In the genomic region with DNA sequence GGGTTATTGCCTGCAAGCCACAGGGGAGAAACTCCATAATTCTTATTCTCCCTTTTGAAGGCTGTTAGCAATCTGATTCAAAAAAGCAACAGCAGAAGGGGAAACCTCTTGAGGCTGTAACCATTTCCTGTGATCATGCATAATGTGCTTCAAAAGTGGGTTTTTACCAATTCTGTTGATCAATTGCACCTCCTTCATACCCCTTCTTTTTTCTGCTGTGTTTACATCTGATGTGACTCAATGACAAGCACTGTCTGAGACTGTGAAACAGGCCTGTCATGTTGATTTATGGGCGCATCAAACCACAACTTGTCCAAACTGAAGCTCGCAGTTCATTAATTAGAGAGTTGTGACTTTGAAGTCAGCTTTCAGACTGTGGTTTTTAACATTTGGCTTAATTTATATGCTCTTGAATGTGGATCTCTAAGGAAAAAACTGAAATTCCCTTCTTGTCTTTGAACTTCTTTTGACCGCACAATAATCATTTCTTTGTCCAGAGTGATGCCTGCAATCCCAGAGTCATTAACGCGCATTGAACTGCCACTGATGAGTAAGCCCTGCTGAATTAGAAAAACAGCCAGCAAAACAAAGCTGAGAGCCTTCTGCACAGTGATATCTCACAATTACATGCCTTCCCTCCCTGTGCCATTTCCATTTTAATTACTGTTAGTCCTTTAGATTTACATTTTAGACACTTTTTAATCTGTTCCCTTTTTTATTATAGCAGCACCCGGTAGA, we compare ENCODE assay signal across 1 cellular context.
TF ChIP-seq lines count a peak whose summit lies in the region.

No MANE protein-coding gene starts in this region.

TF ChIP-seq in HEK293, 187 proteins besides CTCF, POLR2A, EP300 and RAD21 (continued from another document and continues in another):
- TF ChIP-seq TSHZ1 (tag by site-specific recombination; IDR thresholded peaks at IDR 0.05; ENCODE audit: borderline replicate concordance) (peak; percentile 50; the same call in 1 of the 2 replicates), GFI1B (tag by site-specific recombination; IDR thresholded peaks at IDR 0.05) (peak; percentile 30; the same call in 1 of the 2 replicates), KLF1 (tag by site-specific recombination; IDR thresholded peaks at IDR 0.05) (no peak), ZNF16 (tag by site-specific recombination; IDR thresholded peaks at IDR 0.05; ENCODE audit: low read depth) (no peak), ZNF221 (tag by site-specific recombination; IDR thresholded peaks at IDR 0.05; ENCODE audit: borderline replicate concordance) (no peak), ZBTB8A (tag by site-specific recombination; IDR thresholded peaks at IDR 0.05) (no peak), ZBTB21 (tag by site-specific recombination; IDR thresholded peaks at IDR 0.05) (no peak), ZFP41 (tag by site-specific recombination; IDR thresholded peaks at IDR 0.05; ENCODE audit: borderline replicate concordance) (no peak), ZNF624 (tag by site-specific recombination; IDR thresholded peaks at IDR 0.05) (no peak), ZNF571 (tag by site-specific recombination; IDR thresholded peaks at IDR 0.05) (no peak), ZFP37 (tag by site-specific recombination; IDR thresholded peaks at IDR 0.05) (no peak), ZNF274 (IDR thresholded peaks at IDR 0.05; ENCODE audit: low read length) (no peak), ZNF274 (tag by site-specific recombination; IDR thresholded peaks at IDR 0.05; ENCODE audit: borderline replicate concordance) (no peak), GLI4 (tag by site-specific recombination; IDR thresholded peaks at IDR 0.05) (no peak), ZNF660 (tag by site-specific recombination; IDR thresholded peaks at IDR 0.05) (no peak), ZNF302 (tag by site-specific recombination; IDR thresholded peaks at IDR 0.05; ENCODE audit: low read depth) (no peak), ZNF580 (tag by site-specific recombination; IDR thresholded peaks at IDR 0.05) (no peak), ZNF239 (tag by site-specific recombination; IDR thresholded peaks at IDR 0.05) (no peak), ZNF37A (tag by site-specific recombination; IDR thresholded peaks at IDR 0.05) (no peak), ZNF112 (tag by site-specific recombination; IDR thresholded peaks at IDR 0.05) (no peak), ZNF514 (tag by site-specific recombination; IDR thresholded peaks at IDR 0.05) (no peak), ZNF623 (tag by site-specific recombination; IDR thresholded peaks at IDR 0.05) (no peak), ZNF76 (tag by site-specific recombination; IDR thresholded peaks at IDR 0.05; ENCODE audit: borderline replicate concordance, low read depth) (no peak), BCL11A (tag by site-specific recombination; IDR thresholded peaks at IDR 0.05; ENCODE audit: low read depth) (peak; percentile 56), EGR2 (tag by site-specific recombination; IDR thresholded peaks at IDR 0.05; ENCODE audit: low read depth) (no peak), ZNF626 (tag by site-specific recombination; IDR thresholded peaks at IDR 0.05) (no peak), ZNF184 (tag by site-specific recombination; IDR thresholded peaks at IDR 0.05) (no peak), ZFP3 (tag by site-specific recombination; IDR thresholded peaks at IDR 0.05; ENCODE audit: low read depth) (no peak), GLI2 (tag by site-specific recombination; IDR thresholded peaks at IDR 0.05; ENCODE audit: borderline replicate concordance, low read depth) (no peak), ZNF548 (tag by site-specific recombination; IDR thresholded peaks at IDR 0.05) (no peak), ZNF292 (tag by site-specific recombination; IDR thresholded peaks at IDR 0.05; ENCODE audit: borderline replicate concordance, low read depth) (no peak), SP2 (tag by site-specific recombination; IDR thresholded peaks at IDR 0.05) (0 out of 2 replicates have a peak, but pooled peaks have one; percentile 11), ZNF416 (tag by site-specific recombination; IDR thresholded peaks at IDR 0.05) (no peak), ZNF114 (tag by site-specific recombination; IDR thresholded peaks at IDR 0.05) (no peak), ZNF335 (tag by site-specific recombination; conservative IDR thresholded peaks at IDR 0.05) (0 out of 2 replicates have a peak, but pooled peaks have one; percentile 28), ZXDB (tag by site-specific recombination; IDR thresholded peaks at IDR 0.05) (no peak), ZFHX2 (tag by site-specific recombination; conservative IDR thresholded peaks at IDR 0.05) (no peak), ZNF2 (tag by site-specific recombination; IDR thresholded peaks at IDR 0.05) (peak; percentile 36; the same call in 1 of the 2 replicates)
- TF ChIP-seq, protein P1, sequence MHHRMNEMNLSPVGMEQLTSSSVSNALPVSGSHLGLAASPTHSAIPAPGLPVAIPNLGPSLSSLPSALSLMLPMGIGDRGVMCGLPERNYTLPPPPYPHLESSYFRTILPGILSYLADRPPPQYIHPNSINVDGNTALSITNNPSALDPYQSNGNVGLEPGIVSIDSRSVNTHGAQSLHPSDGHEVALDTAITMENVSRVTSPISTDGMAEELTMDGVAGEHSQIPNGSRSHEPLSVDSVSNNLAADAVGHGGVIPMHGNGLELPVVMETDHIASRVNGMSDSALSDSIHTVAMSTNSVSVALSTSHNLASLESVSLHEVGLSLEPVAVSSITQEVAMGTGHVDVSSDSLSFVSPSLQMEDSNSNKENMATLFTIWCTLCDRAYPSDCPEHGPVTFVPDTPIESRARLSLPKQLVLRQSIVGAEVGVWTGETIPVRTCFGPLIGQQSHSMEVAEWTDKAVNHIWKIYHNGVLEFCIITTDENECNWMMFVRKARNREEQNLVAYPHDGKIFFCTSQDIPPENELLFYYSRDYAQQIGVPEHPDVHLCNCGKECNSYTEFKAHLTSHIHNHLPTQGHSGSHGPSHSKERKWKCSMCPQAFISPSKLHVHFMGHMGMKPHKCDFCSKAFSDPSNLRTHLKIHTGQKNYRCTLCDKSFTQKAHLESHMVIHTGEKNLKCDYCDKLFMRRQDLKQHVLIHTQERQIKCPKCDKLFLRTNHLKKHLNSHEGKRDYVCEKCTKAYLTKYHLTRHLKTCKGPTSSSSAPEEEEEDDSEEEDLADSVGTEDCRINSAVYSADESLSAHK (tag by site-specific recombination; IDR thresholded peaks at IDR 0.05): no peak
- TF ChIP-seq, protein P2, sequence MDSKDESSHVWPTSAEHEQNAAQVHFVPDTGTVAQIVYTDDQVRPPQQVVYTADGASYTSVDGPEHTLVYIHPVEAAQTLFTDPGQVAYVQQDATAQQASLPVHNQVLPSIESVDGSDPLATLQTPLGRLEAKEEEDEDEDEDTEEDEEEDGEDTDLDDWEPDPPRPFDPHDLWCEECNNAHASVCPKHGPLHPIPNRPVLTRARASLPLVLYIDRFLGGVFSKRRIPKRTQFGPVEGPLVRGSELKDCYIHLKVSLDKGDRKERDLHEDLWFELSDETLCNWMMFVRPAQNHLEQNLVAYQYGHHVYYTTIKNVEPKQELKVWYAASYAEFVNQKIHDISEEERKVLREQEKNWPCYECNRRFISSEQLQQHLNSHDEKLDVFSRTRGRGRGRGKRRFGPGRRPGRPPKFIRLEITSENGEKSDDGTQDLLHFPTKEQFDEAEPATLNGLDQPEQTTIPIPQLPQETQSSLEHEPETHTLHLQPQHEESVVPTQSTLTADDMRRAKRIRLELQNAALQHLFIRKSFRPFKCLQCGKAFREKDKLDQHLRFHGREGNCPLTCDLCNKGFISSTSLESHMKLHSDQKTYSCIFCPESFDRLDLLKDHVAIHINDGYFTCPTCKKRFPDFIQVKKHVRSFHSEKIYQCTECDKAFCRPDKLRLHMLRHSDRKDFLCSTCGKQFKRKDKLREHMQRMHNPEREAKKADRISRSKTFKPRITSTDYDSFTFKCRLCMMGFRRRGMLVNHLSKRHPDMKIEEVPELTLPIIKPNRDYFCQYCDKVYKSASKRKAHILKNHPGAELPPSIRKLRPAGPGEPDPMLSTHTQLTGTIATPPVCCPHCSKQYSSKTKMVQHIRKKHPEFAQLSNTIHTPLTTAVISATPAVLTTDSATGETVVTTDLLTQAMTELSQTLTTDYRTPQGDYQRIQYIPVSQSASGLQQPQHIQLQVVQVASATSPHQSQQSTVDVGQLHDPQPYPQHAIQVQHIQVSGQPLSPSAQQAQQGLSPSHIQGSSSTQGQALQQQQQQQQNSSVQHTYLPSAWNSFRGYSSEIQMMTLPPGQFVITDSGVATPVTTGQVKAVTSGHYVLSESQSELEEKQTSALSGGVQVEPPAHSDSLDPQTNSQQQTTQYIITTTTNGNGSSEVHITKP (tag by site-specific recombination; IDR thresholded peaks at IDR 0.05): no peak
- TF ChIP-seq, protein P3, sequence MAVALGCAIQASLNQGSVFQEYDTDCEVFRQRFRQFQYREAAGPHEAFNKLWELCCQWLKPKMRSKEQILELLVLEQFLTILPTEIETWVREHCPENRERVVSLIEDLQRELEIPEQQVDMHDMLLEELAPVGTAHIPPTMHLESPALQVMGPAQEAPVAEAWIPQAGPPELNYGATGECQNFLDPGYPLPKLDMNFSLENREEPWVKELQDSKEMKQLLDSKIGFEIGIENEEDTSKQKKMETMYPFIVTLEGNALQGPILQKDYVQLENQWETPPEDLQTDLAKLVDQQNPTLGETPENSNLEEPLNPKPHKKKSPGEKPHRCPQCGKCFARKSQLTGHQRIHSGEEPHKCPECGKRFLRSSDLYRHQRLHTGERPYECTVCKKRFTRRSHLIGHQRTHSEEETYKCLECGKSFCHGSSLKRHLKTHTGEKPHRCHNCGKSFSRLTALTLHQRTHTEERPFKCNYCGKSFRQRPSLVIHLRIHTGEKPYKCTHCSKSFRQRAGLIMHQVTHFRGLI (tag by site-specific recombination; IDR thresholded peaks at IDR 0.05): no peak
- TF ChIP-seq, protein P4, sequence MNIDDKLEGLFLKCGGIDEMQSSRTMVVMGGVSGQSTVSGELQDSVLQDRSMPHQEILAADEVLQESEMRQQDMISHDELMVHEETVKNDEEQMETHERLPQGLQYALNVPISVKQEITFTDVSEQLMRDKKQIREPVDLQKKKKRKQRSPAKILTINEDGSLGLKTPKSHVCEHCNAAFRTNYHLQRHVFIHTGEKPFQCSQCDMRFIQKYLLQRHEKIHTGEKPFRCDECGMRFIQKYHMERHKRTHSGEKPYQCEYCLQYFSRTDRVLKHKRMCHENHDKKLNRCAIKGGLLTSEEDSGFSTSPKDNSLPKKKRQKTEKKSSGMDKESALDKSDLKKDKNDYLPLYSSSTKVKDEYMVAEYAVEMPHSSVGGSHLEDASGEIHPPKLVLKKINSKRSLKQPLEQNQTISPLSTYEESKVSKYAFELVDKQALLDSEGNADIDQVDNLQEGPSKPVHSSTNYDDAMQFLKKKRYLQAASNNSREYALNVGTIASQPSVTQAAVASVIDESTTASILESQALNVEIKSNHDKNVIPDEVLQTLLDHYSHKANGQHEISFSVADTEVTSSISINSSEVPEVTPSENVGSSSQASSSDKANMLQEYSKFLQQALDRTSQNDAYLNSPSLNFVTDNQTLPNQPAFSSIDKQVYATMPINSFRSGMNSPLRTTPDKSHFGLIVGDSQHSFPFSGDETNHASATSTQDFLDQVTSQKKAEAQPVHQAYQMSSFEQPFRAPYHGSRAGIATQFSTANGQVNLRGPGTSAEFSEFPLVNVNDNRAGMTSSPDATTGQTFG (tag by site-specific recombination; IDR thresholded peaks at IDR 0.05; ENCODE audit: borderline replicate concordance): no peak
- TF ChIP-seq, protein P5, sequence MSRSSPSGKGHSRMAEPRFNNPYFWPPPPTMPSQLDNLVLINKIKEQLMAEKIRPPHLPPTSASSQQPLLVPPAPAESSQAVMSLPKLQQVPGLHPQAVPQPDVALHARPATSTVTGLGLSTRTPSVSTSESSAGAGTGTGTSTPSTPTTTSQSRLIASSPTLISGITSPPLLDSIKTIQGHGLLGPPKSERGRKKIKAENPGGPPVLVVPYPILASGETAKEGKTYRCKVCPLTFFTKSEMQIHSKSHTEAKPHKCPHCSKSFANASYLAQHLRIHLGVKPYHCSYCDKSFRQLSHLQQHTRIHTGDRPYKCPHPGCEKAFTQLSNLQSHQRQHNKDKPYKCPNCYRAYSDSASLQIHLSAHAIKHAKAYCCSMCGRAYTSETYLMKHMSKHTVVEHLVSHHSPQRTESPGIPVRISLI (tag by site-specific recombination; IDR thresholded peaks at IDR 0.05): peak; percentile 64; the same call in 1 of the 2 replicates
- TF ChIP-seq, protein P6, sequence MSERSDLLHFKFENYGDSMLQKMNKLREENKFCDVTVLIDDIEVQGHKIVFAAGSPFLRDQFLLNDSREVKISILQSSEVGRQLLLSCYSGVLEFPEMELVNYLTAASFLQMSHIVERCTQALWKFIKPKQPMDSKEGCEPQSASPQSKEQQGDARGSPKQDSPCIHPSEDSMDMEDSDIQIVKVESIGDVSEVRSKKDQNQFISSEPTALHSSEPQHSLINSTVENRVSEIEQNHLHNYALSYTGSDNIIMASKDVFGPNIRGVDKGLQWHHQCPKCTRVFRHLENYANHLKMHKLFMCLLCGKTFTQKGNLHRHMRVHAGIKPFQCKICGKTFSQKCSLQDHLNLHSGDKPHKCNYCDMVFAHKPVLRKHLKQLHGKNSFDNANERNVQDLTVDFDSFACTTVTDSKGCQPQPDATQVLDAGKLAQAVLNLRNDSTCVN (tag by site-specific recombination; optimal IDR thresholded peaks at IDR 0.05): no peak
